In the genomic region with DNA sequence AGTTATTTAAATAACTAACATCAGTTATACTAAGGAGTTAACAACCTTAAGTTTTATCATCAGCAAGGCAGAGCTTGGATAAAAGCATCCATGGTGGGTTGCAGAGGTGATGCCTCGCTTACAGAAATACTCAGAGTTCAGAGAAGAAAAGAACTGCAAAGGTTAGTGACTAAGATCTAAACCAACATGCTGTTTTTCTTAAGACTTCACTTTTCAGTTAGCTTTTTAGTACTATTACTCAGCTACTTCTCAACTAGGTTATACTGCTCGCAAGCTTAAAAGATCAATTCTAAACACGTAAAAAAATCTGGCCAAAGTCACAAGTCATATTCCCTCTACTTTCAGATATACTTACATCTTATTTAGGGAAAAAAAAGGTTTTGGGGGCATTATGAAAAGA, we compare ENCODE assay signal across 1 cellular context.
TF ChIP-seq lines count a peak whose summit lies in the region.

No MANE protein-coding gene starts in this region.

TF ChIP-seq in HepG2, 621 proteins besides CTCF, POLR2A, EP300 and RAD21:
- TF ChIP-seq ZZZ3 (CRISPR knock-in tag; IDR thresholded peaks at IDR 0.05; ENCODE audit: borderline replicate concordance): no peak
- TF ChIP-seq, protein P1, sequence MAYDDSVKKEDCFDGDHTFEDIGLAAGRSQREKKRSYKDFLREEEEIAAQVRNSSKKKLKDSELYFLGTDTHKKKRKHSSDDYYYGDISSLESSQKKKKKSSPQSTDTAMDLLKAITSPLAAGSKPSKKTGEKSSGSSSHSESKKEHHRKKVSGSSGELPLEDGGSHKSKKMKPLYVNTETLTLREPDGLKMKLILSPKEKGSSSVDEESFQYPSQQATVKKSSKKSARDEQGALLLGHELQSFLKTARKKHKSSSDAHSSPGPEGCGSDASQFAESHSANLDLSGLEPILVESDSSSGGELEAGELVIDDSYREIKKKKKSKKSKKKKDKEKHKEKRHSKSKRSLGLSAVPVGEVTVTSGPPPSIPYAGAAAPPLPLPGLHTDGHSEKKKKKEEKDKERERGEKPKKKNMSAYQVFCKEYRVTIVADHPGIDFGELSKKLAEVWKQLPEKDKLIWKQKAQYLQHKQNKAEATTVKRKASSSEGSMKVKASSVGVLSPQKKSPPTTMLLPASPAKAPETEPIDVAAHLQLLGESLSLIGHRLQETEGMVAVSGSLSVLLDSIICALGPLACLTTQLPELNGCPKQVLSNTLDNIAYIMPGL (CRISPR knock-in tag; IDR thresholded peaks at IDR 0.05; ENCODE audit: borderline replicate concordance in 1 of 2, low read depth in 1 of 2): no peak
- no peak for TF ChIP-seq POLR2G (IDR thresholded peaks at IDR 0.05; ENCODE audit: low read depth, low read length)
- no peak for TF ChIP-seq ZNF724P (CRISPR knock-in tag; IDR thresholded peaks at IDR 0.05; ENCODE audit: borderline replicate concordance)
- TF ChIP-seq CREM (IDR thresholded peaks at IDR 0.05): no peak
- TF ChIP-seq CREM (CRISPR knock-in tag; IDR thresholded peaks at IDR 0.05): no peak
- no peak for TF ChIP-seq SMARCC2 (IDR thresholded peaks at IDR 0.05)
- TF ChIP-seq ZNF562 (CRISPR knock-in tag; IDR thresholded peaks at IDR 0.05; ENCODE audit: borderline replicate concordance): no peak
- no peak for TF ChIP-seq ZSCAN20 (CRISPR knock-in tag; IDR thresholded peaks at IDR 0.05; ENCODE audit: borderline replicate concordance)
- TF ChIP-seq ZNF614 (CRISPR knock-in tag; IDR thresholded peaks at IDR 0.05; ENCODE audit: borderline replicate concordance): no peak
- no peak for TF ChIP-seq SYNCRIP (IDR thresholded peaks at IDR 0.05; ENCODE audit: insufficient read depth, low read depth, low read length)
- TF ChIP-seq, protein P2, sequence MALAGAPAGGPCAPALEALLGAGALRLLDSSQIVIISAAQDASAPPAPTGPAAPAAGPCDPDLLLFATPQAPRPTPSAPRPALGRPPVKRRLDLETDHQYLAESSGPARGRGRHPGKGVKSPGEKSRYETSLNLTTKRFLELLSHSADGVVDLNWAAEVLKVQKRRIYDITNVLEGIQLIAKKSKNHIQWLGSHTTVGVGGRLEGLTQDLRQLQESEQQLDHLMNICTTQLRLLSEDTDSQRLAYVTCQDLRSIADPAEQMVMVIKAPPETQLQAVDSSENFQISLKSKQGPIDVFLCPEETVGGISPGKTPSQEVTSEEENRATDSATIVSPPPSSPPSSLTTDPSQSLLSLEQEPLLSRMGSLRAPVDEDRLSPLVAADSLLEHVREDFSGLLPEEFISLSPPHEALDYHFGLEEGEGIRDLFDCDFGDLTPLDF (CRISPR knock-in tag; IDR thresholded peaks at IDR 0.05): no peak
- TF ChIP-seq, protein P3, sequence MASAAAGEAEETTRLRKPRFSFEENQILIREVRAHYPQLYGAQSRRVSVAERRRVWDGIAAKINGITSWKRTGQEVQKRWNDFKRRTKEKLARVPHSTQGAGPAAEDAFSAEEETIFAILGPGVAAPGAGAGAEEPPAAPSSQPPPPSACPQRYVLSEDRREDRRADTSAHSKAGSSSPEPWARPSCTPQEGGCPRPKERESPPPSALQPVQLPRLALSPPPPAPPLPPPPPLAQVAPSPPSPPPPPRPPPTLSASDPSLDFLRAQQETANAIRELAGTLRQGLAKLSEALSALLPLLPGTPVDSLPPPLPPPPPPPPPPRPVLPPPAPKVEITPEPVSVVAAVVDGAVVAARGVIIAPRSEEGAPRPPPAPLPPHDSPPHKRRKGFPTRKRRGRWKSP (CRISPR knock-in tag; IDR thresholded peaks at IDR 0.05): no peak
- TF ChIP-seq, protein P4, sequence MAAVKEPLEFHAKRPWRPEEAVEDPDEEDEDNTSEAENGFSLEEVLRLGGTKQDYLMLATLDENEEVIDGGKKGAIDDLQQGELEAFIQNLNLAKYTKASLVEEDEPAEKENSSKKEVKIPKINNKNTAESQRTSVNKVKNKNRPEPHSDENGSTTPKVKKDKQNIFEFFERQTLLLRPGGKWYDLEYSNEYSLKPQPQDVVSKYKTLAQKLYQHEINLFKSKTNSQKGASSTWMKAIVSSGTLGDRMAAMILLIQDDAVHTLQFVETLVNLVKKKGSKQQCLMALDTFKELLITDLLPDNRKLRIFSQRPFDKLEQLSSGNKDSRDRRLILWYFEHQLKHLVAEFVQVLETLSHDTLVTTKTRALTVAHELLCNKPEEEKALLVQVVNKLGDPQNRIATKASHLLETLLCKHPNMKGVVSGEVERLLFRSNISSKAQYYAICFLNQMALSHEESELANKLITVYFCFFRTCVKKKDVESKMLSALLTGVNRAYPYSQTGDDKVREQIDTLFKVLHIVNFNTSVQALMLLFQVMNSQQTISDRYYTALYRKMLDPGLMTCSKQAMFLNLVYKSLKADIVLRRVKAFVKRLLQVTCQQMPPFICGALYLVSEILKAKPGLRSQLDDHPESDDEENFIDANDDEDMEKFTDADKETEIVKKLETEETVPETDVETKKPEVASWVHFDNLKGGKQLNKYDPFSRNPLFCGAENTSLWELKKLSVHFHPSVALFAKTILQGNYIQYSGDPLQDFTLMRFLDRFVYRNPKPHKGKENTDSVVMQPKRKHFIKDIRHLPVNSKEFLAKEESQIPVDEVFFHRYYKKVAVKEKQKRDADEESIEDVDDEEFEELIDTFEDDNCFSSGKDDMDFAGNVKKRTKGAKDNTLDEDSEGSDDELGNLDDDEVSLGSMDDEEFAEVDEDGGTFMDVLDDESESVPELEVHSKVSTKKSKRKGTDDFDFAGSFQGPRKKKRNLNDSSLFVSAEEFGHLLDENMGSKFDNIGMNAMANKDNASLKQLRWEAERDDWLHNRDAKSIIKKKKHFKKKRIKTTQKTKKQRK (IDR thresholded peaks at IDR 0.05; ENCODE audit: low read length): no peak
- TF ChIP-seq, protein P5, sequence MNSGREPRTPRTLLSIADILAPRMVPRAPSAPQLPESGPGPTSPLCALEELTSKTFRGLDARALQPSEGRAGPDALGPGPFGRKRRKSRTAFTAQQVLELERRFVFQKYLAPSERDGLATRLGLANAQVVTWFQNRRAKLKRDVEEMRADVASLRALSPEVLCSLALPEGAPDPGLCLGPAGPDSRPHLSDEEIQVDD (CRISPR knock-in tag; IDR thresholded peaks at IDR 0.05; ENCODE audit: borderline replicate concordance): no peak
- TF ChIP-seq, protein P6, sequence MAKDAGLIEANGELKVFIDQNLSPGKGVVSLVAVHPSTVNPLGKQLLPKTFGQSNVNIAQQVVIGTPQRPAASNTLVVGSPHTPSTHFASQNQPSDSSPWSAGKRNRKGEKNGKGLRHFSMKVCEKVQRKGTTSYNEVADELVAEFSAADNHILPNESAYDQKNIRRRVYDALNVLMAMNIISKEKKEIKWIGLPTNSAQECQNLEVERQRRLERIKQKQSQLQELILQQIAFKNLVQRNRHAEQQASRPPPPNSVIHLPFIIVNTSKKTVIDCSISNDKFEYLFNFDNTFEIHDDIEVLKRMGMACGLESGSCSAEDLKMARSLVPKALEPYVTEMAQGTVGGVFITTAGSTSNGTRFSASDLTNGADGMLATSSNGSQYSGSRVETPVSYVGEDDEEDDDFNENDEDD (CRISPR knock-in tag; IDR thresholded peaks at IDR 0.05; ENCODE audit: borderline replicate concordance): no peak
- TF ChIP-seq ZNF703 (CRISPR knock-in tag; IDR thresholded peaks at IDR 0.05; ENCODE audit: borderline replicate concordance): no peak
- TF ChIP-seq, protein P7, sequence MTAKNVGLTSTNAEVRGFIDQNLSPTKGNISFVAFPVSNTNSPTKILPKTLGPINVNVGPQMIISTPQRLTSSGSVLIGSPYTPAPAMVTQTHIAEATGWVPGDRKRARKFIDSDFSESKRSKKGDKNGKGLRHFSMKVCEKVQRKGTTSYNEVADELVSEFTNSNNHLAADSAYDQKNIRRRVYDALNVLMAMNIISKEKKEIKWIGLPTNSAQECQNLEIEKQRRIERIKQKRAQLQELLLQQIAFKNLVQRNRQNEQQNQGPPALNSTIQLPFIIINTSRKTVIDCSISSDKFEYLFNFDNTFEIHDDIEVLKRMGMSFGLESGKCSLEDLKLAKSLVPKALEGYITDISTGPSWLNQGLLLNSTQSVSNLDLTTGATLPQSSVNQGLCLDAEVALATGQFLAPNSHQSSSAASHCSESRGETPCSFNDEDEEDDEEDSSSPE (CRISPR knock-in tag; IDR thresholded peaks at IDR 0.05): no peak
